25 cellular contexts compared by ENCODE assay signal in genomic region chr3:43076857-43077256, GRCh38.
"Had no signal": no experiment of that assay in that cellular context is flagged by ENCODE, and none has a peak within 500 bp of the region (broad histone marks: within the 10 kb centered on the region; RNA-seq: fewer than 3 reads in every experiment).

No MANE protein-coding gene starts in this region.

- DNase-seq: activated CD4-positive, alpha-beta T cell treated with anti-CD3 and anti-CD28 coated beads for 4 hours; activated CD4-positive, alpha-beta T cell treated with anti-CD3 and anti-CD28 coated beads, Interleukin-2, amount 50 U/mL, for 4 hours; activated gamma-delta T cell; activated naive CD4-positive, alpha-beta T cell treated with anti-CD3 and anti-CD28 coated beads, Interleukin-2, amount 10 ng/mL, durations not matched to agents 7 days and 5 days; activated naive CD8-positive, alpha-beta T cell treated with anti-CD3 and anti-CD28 coated beads, Interleukin-2, amount 10 ng/mL, durations not matched to agents 7 days and 5 days; activated T-cell treated with anti-CD3 and anti-CD28 coated beads, Interleukin-2, amount 50 U/mL, for 1 hour; amniotic stem cell; colonic mucosa; effector CD8-positive, alpha-beta T cell; esophagus squamous epithelium; left ventricle myocardium superior; stimulated activated CD4-positive, alpha-beta T cell treated with anti-CD3 and anti-CD28 coated beads, Interleukin-15, amount 100 ng/mL, for 24 hours; stimulated activated CD4-positive, alpha-beta T cell treated with anti-CD3 and anti-CD28 coated beads, Interleukin-2, amount 100 ng/mL, for 24 hours; stimulated activated naive CD4-positive, alpha-beta T cell; T-helper 9 cell; transverse colon had no signal

- H3K27ac Mint-ChIP-seq: activated naive CD4-positive, alpha-beta T cell treated with anti-CD3 and anti-CD28 coated beads, Interleukin-2, amount 10 ng/mL, durations not matched to agents 7 days and 5 days; activated naive CD8-positive, alpha-beta T cell treated with anti-CD3 and anti-CD28 coated beads, Interleukin-2, amount 10 ng/mL, durations not matched to agents 7 days and 5 days; activated T-helper 1 cell treated with anti-CD3 and anti-CD28 coated beads, Interleukin-12 subunit alpha, Interleukin-12 subunit beta, Interleukin-2, Interleukin-4 antibody, amounts not matched to agents 30 ng/mL and 10 ng/mL and 1 ng/mL, durations not matched to agents 14 hours and 24 hours and 36 hours; nephron; progenitor cell of endocrine pancreas; T-helper 1 cell treated with Interleukin-12 subunit alpha and Interleukin-12 subunit beta and Interleukin-4 antibody, amounts not matched to agents 30 μg/mL and 1 μg/mL, for 36 hours had no signal

- H3K4me3 ChIP-seq: colonic mucosa, esophagus squamous epithelium, gastroesophageal sphincter, hepatocyte, transverse colon had no signal

- H3K9me3 ChIP-seq: colonic mucosa, esophagus squamous epithelium, gastroesophageal sphincter, transverse colon had no signal

- H3K4me1 Mint-ChIP-seq: activated naive CD4-positive, alpha-beta T cell treated with anti-CD3 and anti-CD28 coated beads, Interleukin-2, amount 10 ng/mL, durations not matched to agents 7 days and 5 days; activated naive CD8-positive, alpha-beta T cell treated with anti-CD3 and anti-CD28 coated beads, Interleukin-2, amount 10 ng/mL, durations not matched to agents 7 days and 5 days; central memory CD8-positive, alpha-beta T cell; nephron had no signal

- H3K27ac ChIP-seq: colonic mucosa, epithelial cell of prostate, esophagus squamous epithelium, gastroesophageal sphincter, hepatocyte, transverse colon, VCaP had no signal

- ATAC-seq: gastroesophageal sphincter, left ventricle myocardium superior had no signal

- H3K27me3 Mint-ChIP-seq: activated naive CD4-positive, alpha-beta T cell treated with anti-CD3 and anti-CD28 coated beads, Interleukin-2, amount 10 ng/mL, durations not matched to agents 7 days and 5 days; central memory CD8-positive, alpha-beta T cell had no signal

- H3K4me3 Mint-ChIP-seq: activated naive CD4-positive, alpha-beta T cell treated with anti-CD3 and anti-CD28 coated beads, Interleukin-2, amount 10 ng/mL, durations not matched to agents 7 days and 5 days; activated naive CD8-positive, alpha-beta T cell treated with anti-CD3 and anti-CD28 coated beads, Interleukin-2, amount 10 ng/mL, durations not matched to agents 7 days and 5 days; activated T-helper 1 cell treated with anti-CD3 and anti-CD28 coated beads, Interleukin-12 subunit alpha, Interleukin-12 subunit beta, Interleukin-2, Interleukin-4 antibody, amounts not matched to agents 30 ng/mL and 10 ng/mL and 1 ng/mL, durations not matched to agents 14 hours and 24 hours and 36 hours; central memory CD8-positive, alpha-beta T cell; nephron; T-helper 1 cell treated with Interleukin-12 subunit alpha and Interleukin-12 subunit beta and Interleukin-4 antibody, amounts not matched to agents 30 μg/mL and 1 μg/mL, for 36 hours had no signal

- H3K27me3 ChIP-seq: colonic mucosa, esophagus squamous epithelium, gastroesophageal sphincter, hepatocyte, transverse colon had no signal

- H3K9me3 Mint-ChIP-seq: central memory CD8-positive, alpha-beta T cell; T-helper 1 cell treated with Interleukin-12 subunit alpha and Interleukin-12 subunit beta and Interleukin-4 antibody, amounts not matched to agents 30 μg/mL and 1 μg/mL, for 36 hours had no signal
